16 cellular contexts compared by ENCODE assay signal in genomic region chr5:102716017-102716416, GRCh38. TPM values are rescaled to one million over a fixed set of nuclear protein-coding genes. Genes with fewer than 3 reads are reported as not detected.
A peak's percentile ranks its signal among the peaks of the same experiment; 100 is the strongest.
DNase-seq lines count a peak whose midpoint lies in the region; ATAC-seq and TF ChIP-seq lines count a peak whose summit lies in the region.
"Had no signal": no experiment of that assay in that cellular context is flagged by ENCODE, and none has a peak within 500 bp of the region (broad histone marks: within the 10 kb centered on the region; RNA-seq: fewer than 3 reads in every experiment).

No MANE protein-coding gene starts in this region.

- WGBS in GM23248 (ENCODE audit: low coverage in 1 of 2, low lambda C conversion rate in 2 of 2, missing lambda C conversion rate in 2 of 2), 2 experiments = 97 to 100% methylated on average over 5 of the region's 5 CpGs

- H3K4me3 ChIP-seq in GM23248 (no peak overlapping the region), RWPE2 (ENCODE audit: severe bottlenecking) (no peak overlapping the region), skeletal muscle satellite cell (ENCODE audit: low read length) (no peak overlapping the region), SJCRH30 (no peak overlapping the region)
- H3K4me3 ChIP-seq: GM12878, K562 had no signal

- no peaks in the 10 kb centered on the region for H4K20me1 ChIP-seq in GM23248 (ENCODE audit: insufficient read depth)

- peaks cover 5 to 13% of the 10 kb centered on the region in 2 donors for H3K4me1 Mint-ChIP-seq in stimulated activated naive B cell treated with anti-CD40 and anti-IgM and Interleukin-4, amounts not matched to agents 10 μg/mL and 1 μg/mL and 100 μg/mL, for 72 hours

- H3K36me3 Mint-ChIP-seq in stimulated activated naive B cell treated with anti-CD40 and anti-IgM and Interleukin-4, amounts not matched to agents 10 μg/mL and 1 μg/mL and 100 μg/mL, for 72 hours = no peaks in the 10 kb centered on the region

- H3K27me3 Mint-ChIP-seq in stimulated activated naive B cell treated with anti-CD40 and anti-IgM and Interleukin-4, amounts not matched to agents 10 μg/mL and 1 μg/mL and 100 μg/mL, for 72 hours = no peaks in the 10 kb centered on the region
- H3K27me3 Mint-ChIP-seq: B cell had no signal

- H3K79me2 ChIP-seq in GM23248 (ENCODE audit: insufficient read depth) = no peaks in the 10 kb centered on the region

- H3K27me3 ChIP-seq in GM23248 (replicated peaks; ENCODE audit: insufficient read depth) (no peaks in the 10 kb centered on the region), RWPE2 (ENCODE audit: insufficient read depth, poor library complexity, severe bottlenecking) (no peaks in the 10 kb centered on the region), skeletal muscle satellite cell (ENCODE audit: control insufficient read depth, insufficient read depth, low read length) (no peaks in the 10 kb centered on the region), SJCRH30 (no peaks in the 10 kb centered on the region)

- H2AFZ ChIP-seq in GM23248 = no peak overlapping the region

- ATAC-seq in RWPE2 (ENCODE audit: low read depth) (no peak), HG03571 (IDR thresholded peaks at IDR 0.05; ENCODE audit: unreplicated experiment) (no peak)
- no peak for ATAC-seq in stimulated activated naive B cell treated with anti-CD40 and anti-IgM and Interleukin-4, amounts not matched to agents 10 μg/mL and 1 μg/mL and 100 μg/mL, for 72 hours (replicated peaks)
- ATAC-seq: GM12878, K562 had no signal

- no peaks in the 10 kb centered on the region for H3K9me3 Mint-ChIP-seq in stimulated activated naive B cell treated with anti-CD40 and anti-IgM and Interleukin-4, amounts not matched to agents 10 μg/mL and 1 μg/mL and 100 μg/mL, for 72 hours
- H3K9me3 Mint-ChIP-seq: CD4-positive, alpha-beta T cell; H9 had no signal

- H3K27ac ChIP-seq in GM23248 (no peak overlapping the region), RWPE2 (ENCODE audit: poor library complexity, severe bottlenecking) (peak overlapping the region; percentile 44), caudate nucleus (ENCODE audit: low read depth, low read length) (peak overlapping the region; percentile 54), SJCRH30 (no peak overlapping the region)
- H3K27ac ChIP-seq: HL-60 had no signal

- H3K4me1 ChIP-seq in GM23248 (ENCODE audit: insufficient read depth) (peaks cover 41% of the 10 kb centered on the region), RWPE2 (ENCODE audit: insufficient read depth, poor library complexity, severe bottlenecking) (peaks cover 28% of the 10 kb centered on the region), skeletal muscle satellite cell (ENCODE audit: control insufficient read depth, insufficient read depth, low read length) (peaks cover 34% of the 10 kb centered on the region), SJCRH30 (no peaks in the 10 kb centered on the region)

- H3K36me3 ChIP-seq in GM23248 (ENCODE audit: low read depth) = no peaks in the 10 kb centered on the region
- H3K36me3 ChIP-seq in RWPE2 (ENCODE audit: low read depth) = no peaks in the 10 kb centered on the region
- H3K36me3 ChIP-seq in skeletal muscle satellite cell (ENCODE audit: insufficient read depth, low read length) = no peaks in the 10 kb centered on the region
- no peaks in the 10 kb centered on the region for H3K36me3 ChIP-seq in SJCRH30

- no peak overlapping the region for H3K4me3 Mint-ChIP-seq in stimulated activated naive B cell treated with anti-CD40 and anti-IgM and Interleukin-4, amounts not matched to agents 10 μg/mL and 1 μg/mL and 100 μg/mL, for 72 hours
- H3K4me3 Mint-ChIP-seq: B cell; CD4-positive, alpha-beta T cell; H9 had no signal

- H3K9me3 ChIP-seq in GM23248 (ENCODE audit: low read depth) (no peaks in the 10 kb centered on the region), RWPE2 (ENCODE audit: severe bottlenecking) (no peaks in the 10 kb centered on the region), skeletal muscle satellite cell (replicated peaks; ENCODE audit: low read length) (no peaks in the 10 kb centered on the region), SJCRH30 (replicated peaks) (no peaks in the 10 kb centered on the region)

- in situ Hi-C loops in GM23248 (cut with MboI) = no loop called here

- H3K9me2 ChIP-seq in GM23248 (ENCODE audit: insufficient read depth) = no peaks in the 10 kb centered on the region; the same call in 1 of the 2 replicates

- TF ChIP-seq CTCF in RWPE2 (IDR thresholded peaks at IDR 0.05; ENCODE audit: poor library complexity, severe bottlenecking) = no peak

- no peak for DNase-seq in GM23248
- DNase-seq in RWPE2 (ENCODE audit: low spot score) = no peak
- DNase-seq in caudate nucleus (lab: John Stamatoyannopoulos, UW) = peak in 31 of 61 donors; percentile 2 to 73 (median 13)
- no peak for DNase-seq in SJCRH30
- DNase-seq in stimulated activated naive B cell treated with anti-CD40 and anti-IgM and Interleukin-4, amounts not matched to agents 10 μg/mL and 1 μg/mL and 100 μg/mL, for 72 hours = no peak
- DNase-seq: C1 segment of cervical spinal cord; CD4-positive, alpha-beta T cell; DMS79; GOT3; H9 had no signal

- peak overlapping the region; percentile 29 for H3K4me2 ChIP-seq in GM23248 (ENCODE audit: unreplicated experiment)
- peak overlapping the region; percentile 37 for H3K4me2 ChIP-seq in skeletal muscle satellite cell (ENCODE audit: low read length)

- H3F3A ChIP-seq in GM23248 (ENCODE audit: insufficient read depth) = peaks cover 30% of the 10 kb centered on the region

- no peak overlapping the region for H3K27ac Mint-ChIP-seq in stimulated activated naive B cell treated with anti-CD40 and anti-IgM and Interleukin-4, amounts not matched to agents 10 μg/mL and 1 μg/mL and 100 μg/mL, for 72 hours
- H3K27ac Mint-ChIP-seq: B cell; CD4-positive, alpha-beta T cell; H9 had no signal

- H3K9ac ChIP-seq in GM23248 (no peak overlapping the region), skeletal muscle satellite cell (ENCODE audit: low read depth, low read length) (no peak overlapping the region)

RNA-seq across cellular contexts. Expression of gene PAM, which starts 39.1 kb away (rescaled TPM):
- 460 and 499 TPM in 2 replicates for total RNA-seq in GM23248 (2014; rRNA removed; shearing (Covaris generic))
- 429 and 430 TPM in 2 replicates for polyA plus RNA-seq in GM23248 (2016; fragmentation: Nextera tagmentation; extraction: Ambion mirVana)
- total RNA-seq in skeletal muscle satellite cell (2012; rRNA removed) = 130 and 148 TPM in 2 replicates
- total RNA-seq in SJCRH30 (2014; rRNA removed; shearing (Covaris generic)) = 136 and 144 TPM in 2 replicates

Comparison
In these comparisons a context has a peak if more than half of its experiments do, and no peak if none do; other contexts are left out.
1. DNase-seq: peak in caudate nucleus (31 of 61); none in GM23248 (single experiment), RWPE2 (single experiment), SJCRH30 (0 of 2) and stimulated activated naive B cell treated with anti-CD40 and anti-IgM and Interleukin-4, amounts not matched to agents 10 μg/mL and 1 μg/mL and 100 μg/mL, for 72 hours (single experiment).
2. H3K27ac ChIP-seq: peak in RWPE2 (single experiment) and caudate nucleus (single experiment); none in GM23248 (single experiment) and SJCRH30 (single experiment).